9 cellular contexts compared by ENCODE assay signal in the genomic region with DNA sequence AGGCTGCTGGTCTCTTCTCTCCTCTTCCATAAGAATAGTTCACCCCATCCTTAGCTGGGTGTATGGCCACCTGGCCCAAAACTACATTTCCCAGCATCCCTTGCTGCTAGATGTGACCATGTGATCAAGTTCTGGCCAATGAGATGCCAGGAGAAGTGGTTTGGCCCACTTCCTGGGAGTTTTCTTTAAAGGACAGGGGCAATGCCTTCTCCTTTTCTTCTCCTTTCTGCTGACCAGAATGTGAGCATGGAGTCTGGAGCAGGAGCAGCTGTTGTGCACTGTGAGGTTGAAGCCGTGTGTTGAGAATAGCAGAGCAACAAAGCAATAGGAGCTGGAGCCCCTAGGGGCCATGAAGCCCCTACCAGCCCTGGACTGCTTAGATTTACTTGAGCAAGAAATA. TPM values are rescaled to one million over a fixed set of nuclear protein-coding genes. Genes with fewer than 3 reads are reported as not detected.
DNase-seq lines count a peak whose midpoint lies in the region; ATAC-seq, FAIRE-seq and TF ChIP-seq lines count a peak whose summit lies in the region.
"Had no signal": no experiment of that assay in that cellular context is flagged by ENCODE, and none has a peak within 500 bp of the region (broad histone marks: within the 10 kb centered on the region; RNA-seq: fewer than 3 reads in every experiment).

No MANE protein-coding gene starts in this region.

- H3K9me3 Mint-ChIP-seq in T-cell: no peaks in the 10 kb centered on the region

- RAD21 ChIA-PET in GM12878 (lab: Charles Lee; ENCODE audit: unreplicated experiment): interaction anchor here (0.8 to 9.7 kb wide), 7 partner anchors 12 to 441 kb away, joined by 3 to 61 read pairs (median 4); partner anchors contain the start of gene IER5L

- no peaks in the 10 kb centered on the region for H4K20me1 ChIP-seq in GM12878 (ENCODE audit: control insufficient read depth, insufficient read depth)

- H3K4me1 Mint-ChIP-seq in T-cell: peaks cover 31 to 63% (median 47%) of the 10 kb centered on the region in 3 donors

- H3K4me3 Mint-ChIP-seq in T-cell: peak overlapping the region in 1 of 3 donors; percentile 28

- TF ChIP-seq EP300 in GM12878 (IDR thresholded peaks at IDR 0.05; ENCODE audit: borderline replicate concordance in 1 of 2, control insufficient read depth in 1 of 2, low read depth in 2 of 2, low read length in 2 of 2): no peak

- DNase-seq in SHP77 (lab: John Stamatoyannopoulos, UW) (peak; percentile 39 to 50), SHP77 treated with DMSO at 0.1 percent for 48 hours (lab: John Stamatoyannopoulos, UW) (no peak), KBM-7 (peak; percentile 87), T-cell (peak in 33 of 34 experiments; percentile 29 to 77 (median 54)), GM12878 (ENCODE audit: low read depth, low spot score) (peak; percentile 76), iPS DF 19.7 (ENCODE audit: low read depth, low spot score) (peak; percentile 76)
- DNase-seq in stimulated activated CD4-positive, alpha-beta T cell treated with anti-CD3 and anti-CD28 coated beads, Interleukin-1b, Interleukin-23, amount 100 ng/mL, for 48 hours: peak; percentile 59

- peak overlapping the region; percentile 87 for H2AFZ ChIP-seq in GM12878 (ENCODE audit: control insufficient read depth, low read depth, low read length)

- TF ChIP-seq POLR2A in GM12878 (IDR thresholded peaks at IDR 0.05; ENCODE audit: low read depth, low read length): no peak

- no peaks in the 10 kb centered on the region for H3K36me3 ChIP-seq in GM12878 (ENCODE audit: control insufficient read depth in 2 of 2, insufficient read depth in 2 of 2, low read length in 1 of 2)

- H3K36me3 Mint-ChIP-seq in T-cell: no peaks in the 10 kb centered on the region

- H3K9me3 ChIP-seq in GM12878 (replicated peaks; ENCODE audit: control insufficient read depth, insufficient read depth, low read length): peaks cover 1% of the 10 kb centered on the region; the same call in 1 of the 3 replicates

- no TSS peak for BruUV-seq in GM12878 (replicated peaks; lab: Mats Ljungman, UMichigan)

- H3K4me2 ChIP-seq in GM12878 (ENCODE audit: control insufficient read depth, insufficient read depth): peak overlapping the region; percentile 77

- H3K27ac ChIP-seq in GM12878 (ENCODE audit: control insufficient read depth, insufficient read depth): peak overlapping the region; percentile 52; the same call in 1 of the 2 replicates

- peak; percentile 96 for FAIRE-seq in GM12878 (lab: Jason Lieb, UNC)
- FAIRE-seq: islet of Langerhans had no signal

- SMC1A ChIA-PET in GM12878 (lab: Charles Lee; ENCODE audit: uncharacterized antibody, unreplicated experiment): interaction anchor here (1.1 to 11.0 kb wide), 7 partner anchors 9 to 444 kb away, joined by 3 to 75 read pairs (median 6); no protein-coding TSS in a partner anchor

- peaks cover 4 to 5% of the 10 kb centered on the region in 2 donors for H3K27me3 Mint-ChIP-seq in T-cell

- no peak overlapping the region; the same call in 1 of the 2 replicates for H3K4me3 ChIP-seq in GM12878

- no peak overlapping the region for H3K9ac ChIP-seq in GM12878 (ENCODE audit: control insufficient read depth, insufficient read depth, low read length)

- peaks cover 3% of the 10 kb centered on the region for H3K79me2 ChIP-seq in GM12878 (ENCODE audit: control insufficient read depth, insufficient read depth, low read length)

- H3K27me3 ChIP-seq in GM12878 (replicated peaks in 1 of 2; ENCODE audit: control insufficient read depth in 2 of 2, insufficient read depth in 2 of 2, low read length in 1 of 2): no peaks in the 10 kb centered on the region

- WGBS in GM12878 (ENCODE audit: insufficient coverage, insufficient replicate concordance, low lambda C conversion rate, missing lambda C conversion rate): 43% methylated on average over 1 of the region's 1 CpG

- H3K4me1 ChIP-seq in GM12878 (ENCODE audit: control insufficient read depth, insufficient read depth, low read length): peaks cover 58% of the 10 kb centered on the region

- no peak for TF ChIP-seq CTCF in GM12878 (IDR thresholded peaks at IDR 0.05 in 2 of 3, conservative IDR thresholded peaks at IDR 0.05 in 1 of 3; ENCODE audit: control insufficient read depth in 2 of 3, extremely low read depth in 1 of 3, insufficient read depth in 1 of 3, low read depth in 3 of 3, low read length in 3 of 3)

- intact Hi-C loops in GM12878 (cut with micrococcal nuclease; ENCODE audit: unreplicated experiment): no loop called here

- TF ChIP-seq RAD21 in GM12878 (IDR thresholded peaks at IDR 0.05; ENCODE audit: insufficient read depth, low read depth, low read length): no peak

- POLR2A ChIA-PET in T-cell (lab: Charles Lee) (interaction anchor here in 1 of 2 donors (0.5 kb wide), 1 partner anchor 19 kb away, joined by 3 read pairs; no protein-coding TSS in a partner anchor), GM12878 (lab: Charles Lee) (interaction anchor here (0.5 to 6.1 kb wide), 4 partner anchors 13 to 444 kb away, joined by 3 to 70 read pairs (median 3); partner anchors contain the start of gene NTMT1)

- ATAC-seq in T-cell (replicated peaks in 1 of 4): peak; percentile 59 to 88 (median 67)
- peak; percentile 83 for ATAC-seq in GM12878
- ATAC-seq in HG02588 (IDR thresholded peaks at IDR 0.05; ENCODE audit: unreplicated experiment): no peak

- CTCF ChIA-PET in T-cell (lab: Charles Lee): interaction anchor here (0.6 to 1.5 kb wide), 2 partner anchors 24 to 441 kb away, joined by 4 to 7 read pairs; no protein-coding TSS in a partner anchor
- CTCF ChIA-PET in GM12878 (lab: Yijun Ruan, JAX): interaction anchor here (0.7 to 2.2 kb wide), 4 partner anchors 9 to 452 kb away, joined by 3 to 11 read pairs (median 6); no protein-coding TSS in a partner anchor

- H3K27ac Mint-ChIP-seq in T-cell: peak overlapping the region; percentile 73 to 91

- in situ Hi-C loops in KBM-7 (cut with MboI; ENCODE audit: low pct_unique_long_range_greater_than_20kb, low sequenced_read_pairs): no loop called here
- in situ Hi-C loops in GM12878 (cut with MboI): no loop called here

TF ChIP-seq in GM12878, 131 proteins besides CTCF, POLR2A, EP300 and RAD21 (continues in another document):
- no peak for TF ChIP-seq TCF7 (IDR thresholded peaks at IDR 0.05; ENCODE audit: borderline replicate concordance)
- TF ChIP-seq MTA3 (IDR thresholded peaks at IDR 0.05; ENCODE audit: borderline replicate concordance, low read length): no peak

RNA-seq across cellular contexts. Expression of gene C9orf50, which starts 36.8 kb away (rescaled TPM):
- total RNA-seq in T-cell (not detected), GM12878 (2014; rRNA removed) (not detected in 2 replicates), GM12878 (2014; rRNA removed; fragmentation: Illumina TruSeq; extraction: Trizol) (not detected in 2 replicates), GM12878 (2021) (not detected in 2 replicates)
- total RNA-seq in GM12878 (2013; cell fraction: nucleolus; rRNA removed): 0.44 TPM in 1 of 2 replicates, not detected in the other
- polyA plus RNA-seq in GM12878 (2011; ENCODE audit: low read depth): not detected
- polyA plus RNA-seq in GM12878 (2011; rRNA removed) (not detected in 2 replicates), GM12878 (2014; fragmentation: Illumina TruSeq; extraction: Trizol) (not detected in 2 replicates), GM12878 (2014; fragmentation: Nextera tagmentation; extraction: Ambion mirVana) (not detected), GM12878 (2014; rRNA removed) (not detected in 2 replicates), GM12878 (2016; fragmentation: Nextera tagmentation; extraction: Ambion mirVana) (not detected)
- polyA plus RNA-seq in GM12878 (2011; cell fraction: cytosol; rRNA removed): not detected in 2 replicates
- 0.09 TPM in 1 of 2 replicates, not detected in the other for polyA plus RNA-seq in GM12878 (2011; cell fraction: nucleus; rRNA removed)
- not detected in 2 replicates for polyA plus RNA-seq in GM12878 (2012)
- not detected in 2 replicates for polyA minus RNA-seq in GM12878 (2011; rRNA and poly(A)+ RNA removed)
- polyA minus RNA-seq in GM12878 (2011; cell fraction: cytosol; rRNA and poly(A)+ RNA removed): not detected in 2 replicates
- polyA minus RNA-seq in GM12878 (2011; cell fraction: nucleus; rRNA and poly(A)+ RNA removed): not detected in 2 replicates

RNA-seq across cellular contexts. Expression of gene NTMT1, which starts 41.8 kb away (rescaled TPM):
- total RNA-seq in T-cell: 10 to 100 TPM; 31.0 to 45.0 (median 40.3) TPM
- 15.1 and 18.7 TPM in 2 replicates for total RNA-seq in GM12878 (2013; cell fraction: nucleolus; rRNA removed)
- total RNA-seq in GM12878 (2014; rRNA removed): 31.9 and 37.9 TPM in 2 replicates
- total RNA-seq in GM12878 (2014; rRNA removed; fragmentation: Illumina TruSeq; extraction: Trizol): 25.2 and 26.3 TPM in 2 replicates
- total RNA-seq in GM12878 (2021): 37.7 and 40.7 TPM in 2 replicates
- polyA plus RNA-seq in GM12878 (2011; ENCODE audit: low read depth): 10.9 TPM
- polyA plus RNA-seq in GM12878 (2011; rRNA removed): 26.9 and 47.1 TPM in 2 replicates
- polyA plus RNA-seq in GM12878 (2011; cell fraction: cytosol; rRNA removed): 47.8 and 73.5 TPM in 2 replicates
- polyA plus RNA-seq in GM12878 (2011; cell fraction: nucleus; rRNA removed): 28.5 and 36.6 TPM in 2 replicates
- 19.6 and 22.2 TPM in 2 replicates for polyA plus RNA-seq in GM12878 (2012)
- 19.6 and 27.7 TPM in 2 replicates for polyA plus RNA-seq in GM12878 (2014; fragmentation: Illumina TruSeq; extraction: Trizol)
- 10 to 100 TPM; 12.8 to 18.3 TPM for polyA plus RNA-seq in GM12878 (2014; fragmentation: Nextera tagmentation; extraction: Ambion mirVana)
- polyA plus RNA-seq in GM12878 (2014; rRNA removed): 47.6 and 54.2 TPM in 2 replicates
- 10 to 100 TPM; 78.3 to 85.4 TPM for polyA plus RNA-seq in GM12878 (2016; fragmentation: Nextera tagmentation; extraction: Ambion mirVana)
- 18.3 and 34.0 TPM in 2 replicates for polyA minus RNA-seq in GM12878 (2011; rRNA and poly(A)+ RNA removed)
- 11.1 and 16.9 TPM in 2 replicates for polyA minus RNA-seq in GM12878 (2011; cell fraction: cytosol; rRNA and poly(A)+ RNA removed)
- polyA minus RNA-seq in GM12878 (2011; cell fraction: nucleus; rRNA and poly(A)+ RNA removed): 6.4 and 15.8 TPM in 2 replicates

RNA-seq across cellular contexts. Expression of gene ASB6, which starts 57.8 kb away (rescaled TPM):
- total RNA-seq in T-cell: 10 to 100 TPM; 28.3 to 35.2 (median 30.8) TPM
- total RNA-seq in GM12878 (2013; cell fraction: nucleolus; rRNA removed): 6.0 and 8.6 TPM in 2 replicates
- 11.1 and 11.4 TPM in 2 replicates for total RNA-seq in GM12878 (2014; rRNA removed)
- total RNA-seq in GM12878 (2014; rRNA removed; fragmentation: Illumina TruSeq; extraction: Trizol): 4.7 and 5.2 TPM in 2 replicates
- 15.1 and 15.2 TPM in 2 replicates for total RNA-seq in GM12878 (2021)
- 4.7 TPM for polyA plus RNA-seq in GM12878 (2011; ENCODE audit: low read depth)
- polyA plus RNA-seq in GM12878 (2011; rRNA removed): 3.7 and 7.9 TPM in 2 replicates
- 9.8 and 13.0 TPM in 2 replicates for polyA plus RNA-seq in GM12878 (2011; cell fraction: cytosol; rRNA removed)
- polyA plus RNA-seq in GM12878 (2011; cell fraction: nucleus; rRNA removed): 20.2 and 23.7 TPM in 2 replicates
- polyA plus RNA-seq in GM12878 (2012): 8.1 and 8.5 TPM in 2 replicates
- polyA plus RNA-seq in GM12878 (2014; fragmentation: Illumina TruSeq; extraction: Trizol): 3.6 and 8.3 TPM in 2 replicates
- 1 to 10 TPM in 1 of 2 experiments, under 1 TPM in 1; 0.80 to 1.1 TPM for polyA plus RNA-seq in GM12878 (2014; fragmentation: Nextera tagmentation; extraction: Ambion mirVana)
- 15.8 and 16.3 TPM in 2 replicates for polyA plus RNA-seq in GM12878 (2014; rRNA removed)
- polyA plus RNA-seq in GM12878 (2016; fragmentation: Nextera tagmentation; extraction: Ambion mirVana): 10 to 100 TPM; 15.8 to 18.2 TPM
- polyA minus RNA-seq in GM12878 (2011; rRNA and poly(A)+ RNA removed): 3.7 and 7.9 TPM in 2 replicates
- 3.0 and 3.1 TPM in 2 replicates for polyA minus RNA-seq in GM12878 (2011; cell fraction: cytosol; rRNA and poly(A)+ RNA removed)
- polyA minus RNA-seq in GM12878 (2011; cell fraction: nucleus; rRNA and poly(A)+ RNA removed): 3.9 and 6.4 TPM in 2 replicates
